ENCODE assay signal across 20 cellular contexts in the genomic region with DNA sequence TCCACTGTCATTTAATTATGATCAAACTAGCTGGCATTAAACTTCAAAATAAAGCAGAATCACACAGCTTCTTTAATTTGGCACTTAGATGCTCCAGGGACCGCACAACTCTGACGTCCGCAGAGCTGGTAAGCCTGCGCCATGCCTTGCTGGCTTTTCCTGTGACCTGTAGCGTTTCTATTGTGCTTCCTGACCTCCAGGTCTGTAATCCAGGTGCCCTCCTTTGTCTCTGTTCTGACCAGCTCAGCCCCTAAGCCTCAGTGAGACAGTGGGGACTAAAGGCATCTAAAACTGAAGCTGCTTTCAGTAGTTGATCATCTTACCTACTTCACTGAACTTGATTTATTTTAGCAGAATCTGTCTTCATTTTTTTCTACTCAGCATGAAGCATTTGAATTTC.
DNase-seq lines count a peak whose midpoint lies in the region.
"Had no signal": no experiment of that assay in that cellular context is flagged by ENCODE, and none has a peak within 500 bp of the region (broad histone marks: within the 10 kb centered on the region; RNA-seq: fewer than 3 reads in every experiment).

No MANE protein-coding gene starts in this region.

- H2BK5ac ChIP-seq in neuronal stem cell (ENCODE audit: low read length): no peak overlapping the region

- no peak overlapping the region for H3K4me2 ChIP-seq in neuronal stem cell (ENCODE audit: insufficient read depth, low read length, poor library complexity, severe bottlenecking)
- H3K4me2 ChIP-seq: BLaER1 had no signal

- H3K9ac ChIP-seq in neuronal stem cell (ENCODE audit: low read depth, low read length, poor library complexity): no peak overlapping the region
- H3K9ac ChIP-seq: BLaER1, GM23248 had no signal

- no peak overlapping the region for H3K14ac ChIP-seq in neuronal stem cell (ENCODE audit: low read length)

- no CpG with 5 or more reads among the region's 5 CpGs for WGBS in neuronal stem cell (ENCODE audit: extremely low coverage in 2 of 2, insufficient read length in 2 of 2, insufficient replicate concordance in 1 of 2), 2 donors

- H2BK12ac ChIP-seq in neuronal stem cell (ENCODE audit: low read length): no peak overlapping the region

- H3K4me1 Mint-ChIP-seq in activated naive CD4-positive, alpha-beta T cell treated with anti-CD3 and anti-CD28 coated beads, Interleukin-2, amount 10 ng/mL, durations not matched to agents 7 days and 5 days: no peaks in the 10 kb centered on the region
- H3K4me1 Mint-ChIP-seq: B cell; CD4-positive, CD25-positive, alpha-beta regulatory T cell had no signal

- no peak overlapping the region for H2BK120ac ChIP-seq in neuronal stem cell (ENCODE audit: low read depth, low read length)

- no peaks in the 10 kb centered on the region for H3K27me3 ChIP-seq in neuronal stem cell (ENCODE audit: control insufficient read depth in 3 of 3, insufficient read depth in 3 of 3, low read depth in 1 of 3, low read length in 3 of 3)
- H3K27me3 ChIP-seq: BLaER1 had no signal

- H3K9me3 Mint-ChIP-seq in activated naive CD4-positive, alpha-beta T cell treated with anti-CD3 and anti-CD28 coated beads, Interleukin-2, amount 10 ng/mL, durations not matched to agents 7 days and 5 days: no peaks in the 10 kb centered on the region
- H3K9me3 Mint-ChIP-seq: HFFc6 had no signal

- H3K9me3 ChIP-seq in neuronal stem cell (replicated peaks in 1 of 2; ENCODE audit: control insufficient read depth in 2 of 2, insufficient read depth in 1 of 2, low read depth in 1 of 2, low read length in 2 of 2): no peaks in the 10 kb centered on the region
- H3K9me3 ChIP-seq: BLaER1, Caco-2, HAP-1 had no signal

- H4K91ac ChIP-seq in neuronal stem cell (ENCODE audit: low read depth, low read length, poor library complexity): no peak overlapping the region

- no peak overlapping the region for H2AFZ ChIP-seq in neuronal stem cell (ENCODE audit: low read length)
- H2AFZ ChIP-seq: GM23248 had no signal

- H3K4me3 ChIP-seq in neuronal stem cell (ENCODE audit: low read length in 2 of 2): no peak overlapping the region
- H3K4me3 ChIP-seq: BLaER1, GM12878, GM23248, HAP-1 had no signal

- CTCF ChIA-PET in activated naive CD4-positive, alpha-beta T cell treated with anti-CD3 and anti-CD28 coated beads, Interleukin-2, amount 10 ng/mL, durations not matched to agents 7 days and 5 days (lab: Charles Lee): no interaction called here

- H3K79me1 ChIP-seq in neuronal stem cell (ENCODE audit: low read depth, low read length): no peaks in the 10 kb centered on the region

- no peak overlapping the region for H4K8ac ChIP-seq in neuronal stem cell (ENCODE audit: low read depth, low read length)

- H2BK15ac ChIP-seq in neuronal stem cell (ENCODE audit: low read length): no peak overlapping the region

- H3K4me1 ChIP-seq in neuronal stem cell (ENCODE audit: control insufficient read depth in 2 of 2, insufficient read depth in 1 of 2, low read depth in 1 of 2, low read length in 2 of 2): no peaks in the 10 kb centered on the region
- H3K4me1 ChIP-seq: BLaER1, Caco-2, HAP-1 had no signal

- H3K4me3 Mint-ChIP-seq in activated naive CD4-positive, alpha-beta T cell treated with anti-CD3 and anti-CD28 coated beads, Interleukin-2, amount 10 ng/mL, durations not matched to agents 7 days and 5 days: no peak overlapping the region
- H3K4me3 Mint-ChIP-seq: B cell; CD4-positive, CD25-positive, alpha-beta regulatory T cell; CD8-positive, alpha-beta T cell; HFFc6 had no signal

- H3K27me3 Mint-ChIP-seq in activated naive CD4-positive, alpha-beta T cell treated with anti-CD3 and anti-CD28 coated beads, Interleukin-2, amount 10 ng/mL, durations not matched to agents 7 days and 5 days: no peaks in the 10 kb centered on the region
- H3K27me3 Mint-ChIP-seq: B cell; CD4-positive, CD25-positive, alpha-beta regulatory T cell had no signal

- H3K27ac ChIP-seq in neuronal stem cell (replicated peaks; ENCODE audit: low read length): no peak overlapping the region
- H3K27ac ChIP-seq: 22Rv1, BLaER1, C4-2B, GM23248 had no signal

- H2AK5ac ChIP-seq in neuronal stem cell (ENCODE audit: low read depth, low read length): no peak overlapping the region

- no peaks in the 10 kb centered on the region for H3K36me3 ChIP-seq in neuronal stem cell (replicated peaks in 1 of 2; ENCODE audit: control insufficient read depth in 2 of 2, insufficient read depth in 2 of 2, low read length in 2 of 2)
- H3K36me3 ChIP-seq: BLaER1, HAP-1 had no signal

- H3K23ac ChIP-seq in neuronal stem cell (ENCODE audit: low read depth, low read length, poor library complexity): no peak overlapping the region

- no peak overlapping the region for H3K27ac Mint-ChIP-seq in activated naive CD4-positive, alpha-beta T cell treated with anti-CD3 and anti-CD28 coated beads, Interleukin-2, amount 10 ng/mL, durations not matched to agents 7 days and 5 days
- H3K27ac Mint-ChIP-seq: B cell; CD4-positive, CD25-positive, alpha-beta regulatory T cell; CD8-positive, alpha-beta T cell; HFFc6 had no signal

- no peaks in the 10 kb centered on the region for H3K36me3 Mint-ChIP-seq in activated naive CD4-positive, alpha-beta T cell treated with anti-CD3 and anti-CD28 coated beads, Interleukin-2, amount 10 ng/mL, durations not matched to agents 7 days and 5 days
- H3K36me3 Mint-ChIP-seq: CD4-positive, CD25-positive, alpha-beta regulatory T cell; CD8-positive, alpha-beta T cell had no signal

- H3K18ac ChIP-seq in neuronal stem cell (ENCODE audit: low read length): no peak overlapping the region

- H3K4ac ChIP-seq in neuronal stem cell (ENCODE audit: low read length): no peak overlapping the region

- DNase-seq in NCI-H748 (lab: John Stamatoyannopoulos, UW; ENCODE audit: unreplicated experiment): peak; percentile 3
- DNase-seq in NCI-H748 treated with DMSO at 0.1 percent for 48 hours (lab: John Stamatoyannopoulos, UW): no peak
- peak; percentile 69 for DNase-seq in ecto neural progenitor cell (ENCODE audit: low spot score)
- peak; percentile 69 for DNase-seq in neuronal stem cell (ENCODE audit: low spot score)
- DNase-seq in activated naive CD4-positive, alpha-beta T cell treated with anti-CD3 and anti-CD28 coated beads, Interleukin-2, amount 10 ng/mL, durations not matched to agents 7 days and 5 days: no peak
- no peak for DNase-seq in EL
- DNase-seq: Caco-2; CD4-positive, CD25-positive, alpha-beta regulatory T cell; CD8-positive, alpha-beta T cell; DMS153; DND-41; GDM1; GM23248; HFFc6 had no signal

Comparison
In these comparisons a context has a peak if more than half of its experiments do, and no peak if none do; other contexts are left out.
1. DNase-seq: peak in NCI-H748 (single experiment), ecto neural progenitor cell (single experiment) and neuronal stem cell (single experiment); none in NCI-H748 treated with DMSO at 0.1 percent for 48 hours (single experiment), activated naive CD4-positive, alpha-beta T cell treated with anti-CD3 and anti-CD28 coated beads, Interleukin-2, amount 10 ng/mL, durations not matched to agents 7 days and 5 days (single experiment) and EL (single experiment).